In the genomic region with DNA sequence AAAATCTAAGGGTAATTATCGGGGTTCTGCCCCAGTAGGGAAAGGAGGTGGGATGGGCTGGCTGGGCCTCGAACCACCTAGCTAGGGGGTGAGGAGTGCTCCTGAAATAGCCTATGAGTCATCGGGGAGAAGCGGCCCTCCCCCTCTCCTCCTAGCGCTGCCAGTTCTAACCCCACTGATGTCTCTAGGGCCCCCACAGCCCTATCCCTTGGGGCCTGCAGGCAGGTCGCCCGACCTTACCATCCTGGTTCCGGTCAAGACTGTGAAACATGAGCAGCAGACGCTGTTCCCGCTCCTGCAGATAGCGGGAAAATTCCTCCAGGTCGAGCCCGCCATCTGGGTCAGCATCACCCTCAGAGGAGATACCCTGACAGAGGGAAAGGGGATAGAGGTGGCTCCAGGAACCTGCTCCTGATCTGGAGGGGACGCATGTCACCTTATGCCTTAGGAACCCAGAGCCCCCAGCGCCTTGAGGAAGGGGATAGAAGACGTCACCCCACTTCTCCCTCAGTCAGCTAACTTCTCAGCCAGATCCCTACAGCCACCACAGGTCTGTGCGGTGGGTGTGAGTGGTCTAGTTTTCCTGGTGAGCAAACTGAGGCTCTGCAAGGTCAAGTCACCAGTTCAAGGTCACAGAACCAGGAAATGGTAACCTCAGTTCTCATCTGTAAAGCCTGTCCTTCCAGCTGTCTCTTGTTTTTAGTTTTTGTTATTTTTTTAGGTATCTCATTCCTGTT, we compare ENCODE assay signal across 10 cellular contexts. TPM values are rescaled to one million over a fixed set of nuclear protein-coding genes. Genes with fewer than 3 reads are reported as not detected.
DNase-seq lines count a peak whose midpoint lies in the region; ATAC-seq, FAIRE-seq and TF ChIP-seq lines count a peak whose summit lies in the region.
"Had no signal": no experiment of that assay in that cellular context is flagged by ENCODE, and none has a peak within 500 bp of the region (broad histone marks: within the 10 kb centered on the region; RNA-seq: fewer than 3 reads in every experiment).

No MANE protein-coding gene starts in this region.

- peaks cover 27% of the 10 kb centered on the region for H3K9me3 Mint-ChIP-seq in activated CD4-positive, alpha-beta memory T cell treated with anti-CD3 and anti-CD28 coated beads for 36 hours

- intact Hi-C loops in activated CD4-positive, alpha-beta memory T cell treated with anti-CD3 and anti-CD28 coated beads for 36 hours (cut with micrococcal nuclease), result no loop called here
- intact Hi-C loops in pancreas (cut with DNase I), result no loop called here

- no peaks in the 10 kb centered on the region for H3K27me3 Mint-ChIP-seq in activated CD4-positive, alpha-beta memory T cell treated with anti-CD3 and anti-CD28 coated beads for 36 hours

- peaks cover 0 to 13% (median 6%) of the 10 kb centered on the region in 3 donors for H3K36me3 ChIP-seq in pancreas

- no peak overlapping the region for H3K27ac ChIP-seq in A549
- H3K27ac ChIP-seq in pancreas, result peak overlapping the region in 1 of 4 donors; percentile 98

- peak overlapping the region; percentile 82 for H3K4me3 Mint-ChIP-seq in activated CD4-positive, alpha-beta memory T cell treated with anti-CD3 and anti-CD28 coated beads for 36 hours

- ATAC-seq in A549 (no peak), pancreas (no peak), GM19467 (IDR thresholded peaks at IDR 0.05; ENCODE audit: unreplicated experiment) (no peak)

- TF ChIP-seq RAD21 in A549 (conservative IDR thresholded peaks at IDR 0.05 in 1 of 2, IDR thresholded peaks at IDR 0.05 in 1 of 2), result no peak

- FAIRE-seq in A549 (lab: Jason Lieb, UNC) (no peak), pancreas (lab: Jason Lieb, UNC) (no peak)
- FAIRE-seq: keratinocyte had no signal

- CTCF ChIA-PET in A549 (lab: Yijun Ruan, JAX), result no interaction called here
- CTCF ChIA-PET in activated CD4-positive, alpha-beta memory T cell treated with anti-CD3 and anti-CD28 coated beads for 36 hours (lab: Charles Lee), result no interaction called here

- DNase-seq in A549 (ENCODE audit: low read depth in 1 of 2, low spot score in 1 of 2) (no peak), GM12864 (ENCODE audit: low read depth) (no peak), left kidney (ENCODE audit: low read depth, low spot score) (peak; percentile 30), pancreas (no peak), NCI-H146 (lab: John Stamatoyannopoulos, UW) (no peak)
- DNase-seq in activated CD4-positive, alpha-beta memory T cell treated with anti-CD3 and anti-CD28 coated beads for 36 hours, result no peak
- DNase-seq in effector CD8-positive, alpha-beta T cell (lab: John Stamatoyannopoulos, UW), result no peak
- DNase-seq: NCI-H82 had no signal

- TF ChIP-seq CTCF in A549 (IDR thresholded peaks at IDR 0.05) (no peak), GM12864 (IDR thresholded peaks at IDR 0.05; ENCODE audit: low read depth, low read length, missing control alignments) (no peak), pancreas (IDR thresholded peaks at IDR 0.05) (no peak)

- peaks cover 31% of the 10 kb centered on the region for H3K36me3 Mint-ChIP-seq in activated CD4-positive, alpha-beta memory T cell treated with anti-CD3 and anti-CD28 coated beads for 36 hours

- POLR2A ChIA-PET in A549 (lab: Yijun Ruan, JAX), result no interaction called here
- POLR2A ChIA-PET in activated CD4-positive, alpha-beta memory T cell treated with anti-CD3 and anti-CD28 coated beads for 36 hours (lab: Charles Lee), result no interaction called here

- 93% methylated on average over 12 of the region's 17 CpGs for WGBS in A549 (ENCODE audit: missing lambda C conversion rate)
- 90 to 93% methylated on average over 17 of the region's 17 CpGs for WGBS in pancreas, 2 donors

- no peaks in the 10 kb centered on the region for H3K27me3 ChIP-seq in pancreas

- H3K4me1 Mint-ChIP-seq in activated CD4-positive, alpha-beta memory T cell treated with anti-CD3 and anti-CD28 coated beads for 36 hours (ENCODE audit: low read depth), result peaks cover 12% of the 10 kb centered on the region

- H3K4me3 ChIP-seq in A549, result no peak overlapping the region
- H3K4me3 ChIP-seq in GM12864 (ENCODE audit: low read depth, low read length), result peak overlapping the region; percentile 95
- peak overlapping the region in 1 of 4 donors; percentile 81 for H3K4me3 ChIP-seq in pancreas

- TF ChIP-seq POLR2A in A549 (IDR thresholded peaks at IDR 0.05; ENCODE audit: low read length), result no peak

- H3K4me1 ChIP-seq in A549 (peaks cover 5% of the 10 kb centered on the region; the same call in 1 of the 3 replicates), pancreas (no peaks in the 10 kb centered on the region)

- peak overlapping the region; percentile 87; the same call in 2 of the 3 replicates for H3K4me2 ChIP-seq in A549

- TF ChIP-seq EP300 in A549 (IDR thresholded peaks at IDR 0.05), result no peak

- no peaks in the 10 kb centered on the region; the same call in 2 of the 3 replicates for H3K9me3 ChIP-seq in A549
- no peaks in the 10 kb centered on the region for H3K9me3 ChIP-seq in pancreas

- H3K27ac Mint-ChIP-seq in activated CD4-positive, alpha-beta memory T cell treated with anti-CD3 and anti-CD28 coated beads for 36 hours, result no peak overlapping the region

TF ChIP-seq in A549, 52 proteins besides CTCF, POLR2A, EP300 and RAD21:
- TF ChIP-seq FOSL2 (IDR thresholded peaks at IDR 0.05) (no peak), FOSL2 (CRISPR knock-in tag; IDR thresholded peaks at IDR 0.05) (peak; percentile 24), HEYL (CRISPR knock-in tag; IDR thresholded peaks at IDR 0.05) (no peak)

RNA-seq across cellular contexts. Expression of gene SLC25A23, which starts 1.5 kb away (rescaled TPM):
- polyA plus RNA-seq in A549 (2011; rRNA removed) (3.3 and 7.3 TPM in 2 replicates), A549 (2017; fragmentation: RNase III; extraction: RNeasy Plus Mini Kit Qiagen cat#74134 plus additional on column Dnase treatment) (15.5 to 18.6 TPM (median 18.2 TPM) in 3 replicates), pancreas (10 to 100 TPM; 19.8 to 22.7 TPM)
- 6.0 and 7.7 TPM in 2 replicates for polyA plus RNA-seq in A549 (2012; cell fraction: cytosol; rRNA removed)
- polyA plus RNA-seq in A549 (2012; cell fraction: nucleus; rRNA removed), result 8.3 and 9.4 TPM in 2 replicates
- polyA minus RNA-seq in A549 (2011; rRNA and poly(A)+ RNA removed), result 6.6 and 14.3 TPM in 2 replicates
- 10 to 100 TPM; 28.6 to 29.6 TPM for total RNA-seq in activated CD4-positive, alpha-beta memory T cell treated with anti-CD3 and anti-CD28 coated beads for 36 hours
- 10 to 100 TPM; 16.3 to 39.4 (median 20.0) TPM for total RNA-seq in pancreas

RNA-seq across cellular contexts. Expression of gene CRB3, which starts 5.9 kb away (rescaled TPM):
- 1.9 TPM in 2 replicates for polyA plus RNA-seq in A549 (2011; rRNA removed)
- 5.1 and 7.9 TPM in 2 replicates for polyA plus RNA-seq in A549 (2012; cell fraction: cytosol; rRNA removed)
- 3.7 and 5.7 TPM in 2 replicates for polyA plus RNA-seq in A549 (2012; cell fraction: nucleus; rRNA removed)
- 4.2 to 5.7 TPM (median 4.5 TPM) in 3 replicates for polyA plus RNA-seq in A549 (2017; fragmentation: RNase III; extraction: RNeasy Plus Mini Kit Qiagen cat#74134 plus additional on column Dnase treatment)
- polyA minus RNA-seq in A549 (2011; rRNA and poly(A)+ RNA removed), result 0.79 and 1.2 TPM in 2 replicates
- total RNA-seq in activated CD4-positive, alpha-beta memory T cell treated with anti-CD3 and anti-CD28 coated beads for 36 hours, result 1 to 10 TPM; 1.6 to 2.4 TPM
- 10 to 100 TPM; 22.0 to 37.7 (median 26.4) TPM for total RNA-seq in pancreas
- 10 to 100 TPM; 28.5 to 28.7 TPM for polyA plus RNA-seq in pancreas

RNA-seq across cellular contexts. Expression of gene DENND1C, which starts 23.5 kb away (rescaled TPM):
- 0.26 and 0.30 TPM in 2 replicates for polyA plus RNA-seq in A549 (2011; rRNA removed)
- polyA plus RNA-seq in A549 (2012; cell fraction: cytosol; rRNA removed), result 0.26 and 0.35 TPM in 2 replicates
- 0.20 and 0.35 TPM in 2 replicates for polyA plus RNA-seq in A549 (2012; cell fraction: nucleus; rRNA removed)
- 0.22 to 0.32 TPM (median 0.28 TPM) in 3 replicates for polyA plus RNA-seq in A549 (2017; fragmentation: RNase III; extraction: RNeasy Plus Mini Kit Qiagen cat#74134 plus additional on column Dnase treatment)
- 0.24 TPM in 1 of 2 replicates, not detected in the other for polyA minus RNA-seq in A549 (2011; rRNA and poly(A)+ RNA removed)
- 10 to 100 TPM; 62.1 to 69.3 TPM for total RNA-seq in activated CD4-positive, alpha-beta memory T cell treated with anti-CD3 and anti-CD28 coated beads for 36 hours
- 1 to 10 TPM in 3 of 6 donors, under 1 TPM in 3; 0.51 to 3.2 (median 1.1) TPM for total RNA-seq in pancreas
- polyA plus RNA-seq in pancreas, result 1 to 10 TPM; 2.1 to 2.8 TPM

RNA-seq across cellular contexts. Expression of gene SLC25A41, which starts 24.6 kb away (rescaled TPM):
- 0.09 and 0.17 TPM in 2 replicates for polyA plus RNA-seq in A549 (2011; rRNA removed)
- polyA plus RNA-seq in A549 (2012; cell fraction: cytosol; rRNA removed), result 0.30 and 0.43 TPM in 2 replicates
- polyA plus RNA-seq in A549 (2012; cell fraction: nucleus; rRNA removed), result 1.3 and 1.5 TPM in 2 replicates
- polyA plus RNA-seq in A549 (2017; fragmentation: RNase III; extraction: RNeasy Plus Mini Kit Qiagen cat#74134 plus additional on column Dnase treatment), result 0.15 to 0.26 TPM (median 0.22 TPM) in 3 replicates
- polyA minus RNA-seq in A549 (2011; rRNA and poly(A)+ RNA removed), result not detected in 2 replicates
- total RNA-seq in activated CD4-positive, alpha-beta memory T cell treated with anti-CD3 and anti-CD28 coated beads for 36 hours, result not detected
- under 1 TPM in 4 of 6 donors, not detected in 2; 0.12 to 0.20 (median 0.15) TPM for total RNA-seq in pancreas
- polyA plus RNA-seq in pancreas, result under 1 TPM; 0.85 to 0.91 TPM
- polyA plus RNA-seq: keratinocyte had no signal

RNA-seq across cellular contexts. Expression of gene KHSRP, which starts 33.5 kb away (rescaled TPM):
- 45.6 and 54.3 TPM in 2 replicates for polyA plus RNA-seq in A549 (2011; rRNA removed)
- polyA plus RNA-seq in A549 (2012; cell fraction: cytosol; rRNA removed), result 76.2 and 118 TPM in 2 replicates
- 118 and 127 TPM in 2 replicates for polyA plus RNA-seq in A549 (2012; cell fraction: nucleus; rRNA removed)
- polyA plus RNA-seq in A549 (2017; fragmentation: RNase III; extraction: RNeasy Plus Mini Kit Qiagen cat#74134 plus additional on column Dnase treatment), result 177 to 192 TPM (median 183 TPM) in 3 replicates
- 66.9 and 90.9 TPM in 2 replicates for polyA minus RNA-seq in A549 (2011; rRNA and poly(A)+ RNA removed)
- 100 to 1,000 TPM; 296 to 305 TPM for total RNA-seq in activated CD4-positive, alpha-beta memory T cell treated with anti-CD3 and anti-CD28 coated beads for 36 hours
- 100 to 1,000 TPM in 1 of 6 donors, 10 to 100 TPM in 5; 67.2 to 119 (median 93.1) TPM for total RNA-seq in pancreas
- 10 to 100 TPM; 69.7 to 98.2 TPM for polyA plus RNA-seq in pancreas

Comparison
In these comparisons a context has a peak if more than half of its experiments do, and no peak if none do; other contexts are left out.
1. RNA of gene CRB3, which starts 5.9 kb away (total RNA-seq): 22.0 to 37.7 TPM in pancreas; 1.6 to 2.4 TPM in activated CD4-positive, alpha-beta memory T cell treated with anti-CD3 and anti-CD28 coated beads for 36 hours; every median in the first group is over 4 times any median in the second.
2. RNA of gene DENND1C, which starts 23.5 kb away (total RNA-seq): 62.1 to 69.3 TPM in activated CD4-positive, alpha-beta memory T cell treated with anti-CD3 and anti-CD28 coated beads for 36 hours; 0.51 to 3.2 TPM in pancreas; every median in the first group is over 10 times any median in the second.